In genomic region chr2:219277703-219278654, GRCh38 we compare ENCODE assay signal across 1 cellular context.
A peak's percentile ranks its signal among the peaks of the same experiment; 100 is the strongest.
TF ChIP-seq lines count a peak whose summit lies in the region.

No MANE protein-coding gene starts in this region.

TF ChIP-seq in HepG2, 621 proteins besides CTCF, POLR2A, EP300 and RAD21 (continued from another document and continues in another):
- TF ChIP-seq NR2C2 (CRISPR knock-in tag; IDR thresholded peaks at IDR 0.05; ENCODE audit: borderline replicate concordance) (no peak), MATR3 (CRISPR knock-in tag; IDR thresholded peaks at IDR 0.05) (no peak), ZNF850 (CRISPR knock-in tag; conservative IDR thresholded peaks at IDR 0.05) (no peak), TRAFD1 (CRISPR knock-in tag; IDR thresholded peaks at IDR 0.05; ENCODE audit: borderline replicate concordance) (no peak), NCOA5 (CRISPR knock-in tag; IDR thresholded peaks at IDR 0.05) (no peak), GATA4 (IDR thresholded peaks at IDR 0.05; ENCODE audit: borderline replicate concordance, low read depth) (no peak), SALL1 (CRISPR knock-in tag; IDR thresholded peaks at IDR 0.05) (peak; percentile 76; the same call in 1 of the 2 replicates), ZC3H13 (CRISPR knock-in tag; IDR thresholded peaks at IDR 0.05) (no peak), THRA (CRISPR knock-in tag; IDR thresholded peaks at IDR 0.05; ENCODE audit: borderline replicate concordance) (peak; percentile 54; the same call in 1 of the 2 replicates), DMAP1 (CRISPR knock-in tag; IDR thresholded peaks at IDR 0.05) (peak; percentile 58), SP1 (IDR thresholded peaks at IDR 0.05) (no peak), SP1 (CRISPR knock-in tag; IDR thresholded peaks at IDR 0.05) (0 out of 2 replicates have a peak, but pooled peaks have one; percentile 15), SATB2 (CRISPR knock-in tag; IDR thresholded peaks at IDR 0.05) (no peak), HMGA1 (CRISPR knock-in tag; conservative IDR thresholded peaks at IDR 0.05) (no peak), RXRA (CRISPR knock-in tag; IDR thresholded peaks at IDR 0.05) (peak; percentile 39; the same call in 1 of the 2 replicates), ATM (IDR thresholded peaks at IDR 0.05; ENCODE audit: borderline replicate concordance) (no peak), ZNF230 (CRISPR knock-in tag; IDR thresholded peaks at IDR 0.05) (0 out of 2 replicates have a peak, but pooled peaks have one; percentile 55), THAP11 (CRISPR knock-in tag; IDR thresholded peaks at IDR 0.05) (peak; percentile 67), STAT5B (CRISPR knock-in tag; IDR thresholded peaks at IDR 0.05) (no peak), GABPA (IDR thresholded peaks at IDR 0.05; ENCODE audit: low read depth, low read length) (no peak), GABPA (CRISPR knock-in tag; IDR thresholded peaks at IDR 0.05; ENCODE audit: low read depth) (peak; percentile 37; the same call in 1 of the 2 replicates), NFIC (IDR thresholded peaks at IDR 0.05; ENCODE audit: low read length) (no peak), ETV5 (CRISPR knock-in tag; IDR thresholded peaks at IDR 0.05; ENCODE audit: borderline replicate concordance) (no peak), ZNF337 (CRISPR knock-in tag; IDR thresholded peaks at IDR 0.05; ENCODE audit: borderline replicate concordance, low read depth) (no peak), TERF1 (CRISPR knock-in tag; IDR thresholded peaks at IDR 0.05) (no peak), RERE (CRISPR knock-in tag; IDR thresholded peaks at IDR 0.05; ENCODE audit: low read depth) (no peak), ZNF572 (CRISPR knock-in tag; IDR thresholded peaks at IDR 0.05) (peak; percentile 58; the same call in 1 of the 2 replicates), GATAD2A (CRISPR knock-in tag; IDR thresholded peaks at IDR 0.05) (peak; percentile 73), GABPB1 (CRISPR knock-in tag; IDR thresholded peaks at IDR 0.05) (peak; percentile 26; the same call in 1 of the 2 replicates), ZNF124 (CRISPR knock-in tag; IDR thresholded peaks at IDR 0.05) (peak; percentile 49; the same call in 1 of the 2 replicates), HMGXB4 (CRISPR knock-in tag; IDR thresholded peaks at IDR 0.05; ENCODE audit: borderline replicate concordance in 1 of 2, low read depth in 1 of 2) (peak; percentile 90 to 93), SOX6 (IDR thresholded peaks at IDR 0.05) (no peak), SOX6 (CRISPR knock-in tag; IDR thresholded peaks at IDR 0.05) (peak; percentile 50), ZNF225 (CRISPR knock-in tag; IDR thresholded peaks at IDR 0.05) (peak; percentile 59; the same call in 1 of the 2 replicates), SETDB1 (CRISPR knock-in tag; IDR thresholded peaks at IDR 0.05; ENCODE audit: borderline replicate concordance) (no peak), THAP7 (CRISPR knock-in tag; IDR thresholded peaks at IDR 0.05) (peak; percentile 86), EZH2 (conservative IDR thresholded peaks at IDR 0.05; ENCODE audit: low read depth, low read length) (peak; percentile 69; the same call in 1 of the 2 replicates), ZNF12 (CRISPR knock-in tag; IDR thresholded peaks at IDR 0.05) (no peak), ZNF343 (CRISPR knock-in tag; IDR thresholded peaks at IDR 0.05) (0 out of 2 replicates have a peak, but pooled peaks have one; percentile 47), ZFP41 (CRISPR knock-in tag; IDR thresholded peaks at IDR 0.05; ENCODE audit: borderline replicate concordance) (no peak), ATF4 (CRISPR knock-in tag; IDR thresholded peaks at IDR 0.05) (no peak), ZNF180 (CRISPR knock-in tag; IDR thresholded peaks at IDR 0.05; ENCODE audit: borderline replicate concordance, low read depth) (no peak), MBD4 (IDR thresholded peaks at IDR 0.05; ENCODE audit: borderline replicate concordance, low read length) (no peak), ZNF331 (CRISPR knock-in tag; IDR thresholded peaks at IDR 0.05) (peak; percentile 66; the same call in 1 of the 2 replicates), CREB1 (IDR thresholded peaks at IDR 0.05) (no peak), CREB1 (CRISPR knock-in tag; IDR thresholded peaks at IDR 0.05) (0 out of 2 replicates have a peak, but pooled peaks have one; percentile 6), HOMEZ (CRISPR knock-in tag; IDR thresholded peaks at IDR 0.05; ENCODE audit: low read depth) (peak; percentile 72; the same call in 1 of the 2 replicates), CEBPG (CRISPR knock-in tag; IDR thresholded peaks at IDR 0.05) (0 out of 2 replicates have a peak, but pooled peaks have one; percentile 20), ZBTB33 (CRISPR knock-in tag; IDR thresholded peaks at IDR 0.05) (no peak), FIP1L1 (IDR thresholded peaks at IDR 0.05; ENCODE audit: borderline replicate concordance, insufficient read depth, low read depth, low read length) (no peak), TGIF2 (CRISPR knock-in tag; IDR thresholded peaks at IDR 0.05) (peak; percentile 34; the same call in 1 of the 2 replicates), ZNF776 (CRISPR knock-in tag; IDR thresholded peaks at IDR 0.05) (no peak), ZNF441 (CRISPR knock-in tag; IDR thresholded peaks at IDR 0.05; ENCODE audit: borderline replicate concordance) (peak; percentile 74; the same call in 1 of the 2 replicates)
